In genomic region chr3:115651089-115651488, GRCh38 we compare ENCODE assay signal across 12 cellular contexts. TPM values are rescaled to one million over a fixed set of nuclear protein-coding genes. Genes with fewer than 3 reads are reported as not detected.
DNase-seq lines count a peak whose midpoint lies in the region; ATAC-seq, FAIRE-seq and TF ChIP-seq lines count a peak whose summit lies in the region.
"Had no signal": no experiment of that assay in that cellular context is flagged by ENCODE, and none has a peak within 500 bp of the region (broad histone marks: within the 10 kb centered on the region; RNA-seq: fewer than 3 reads in every experiment).

No MANE protein-coding gene starts in this region.

- H3K9me3 ChIP-seq in body of pancreas, result no peaks in the 10 kb centered on the region
- H3K9me3 ChIP-seq: neutrophil had no signal

- DNase-seq in NOMO-1 treated with dmso at 0.1 percent for 144 hours (lab: John Stamatoyannopoulos, UW; ENCODE audit: unreplicated experiment), result peak; percentile 86
- no peak for DNase-seq in activated CD8-positive, alpha-beta memory T cell treated with anti-CD3 and anti-CD28 coated beads for 24 hours
- DNase-seq in NCI-H82 treated with DMSO at 0.1 percent for 48 hours (lab: John Stamatoyannopoulos, UW; ENCODE audit: unreplicated experiment), result no peak
- no peak for DNase-seq in HTR-8/SVneo (ENCODE audit: insufficient read length, low spot score)
- no peak for DNase-seq in body of pancreas
- DNase-seq: activated T-cell treated with anti-CD3 and anti-CD28 coated beads, Interleukin-2, amount 50 U/mL, for 4 hours; DND-41 had no signal

- FAIRE-seq in HTR-8/SVneo (lab: Jason Lieb, UNC), result no peak

- no peak for TF ChIP-seq CTCF in body of pancreas (IDR thresholded peaks at IDR 0.05)

- no peaks in the 10 kb centered on the region for H3K4me1 ChIP-seq in body of pancreas

- 78 to 84% methylated on average over 1 of the region's 1 CpG for WGBS in body of pancreas, 2 donors

- no peaks in the 10 kb centered on the region for H3K27me3 ChIP-seq in body of pancreas

- intact Hi-C loops in body of pancreas (cut with DNase I), result no loop called here

- H3K36me3 ChIP-seq in body of pancreas (replicated peaks in 1 of 2; ENCODE audit: insufficient read depth in 1 of 2, low read depth in 2 of 2), result no peaks in the 10 kb centered on the region
- H3K36me3 ChIP-seq: neutrophil had no signal

- no peak for TF ChIP-seq POLR2A in body of pancreas (IDR thresholded peaks at IDR 0.05)

- ATAC-seq in GM18511 (IDR thresholded peaks at IDR 0.05; ENCODE audit: unreplicated experiment) (peak; percentile 64), GM21528 (IDR thresholded peaks at IDR 0.05; ENCODE audit: low FRiP score, unreplicated experiment) (peak; percentile 44), HG03135 (IDR thresholded peaks at IDR 0.05; ENCODE audit: unreplicated experiment) (peak; percentile 64), body of pancreas (no peak)
- ATAC-seq: activated T-cell treated with anti-CD3 and anti-CD28 coated beads, Interleukin-2, amount 50 U/mL, for 4 hours; left lobe of liver had no signal

- H3K27ac ChIP-seq in body of pancreas, result no peak overlapping the region
- H3K27ac ChIP-seq: neutrophil had no signal

- no peak overlapping the region for H3K4me3 ChIP-seq in body of pancreas

RNA-seq across cellular contexts. Expression of gene GAP43, which starts 27.8 kb away (rescaled TPM):
- under 1 TPM in 1 of 2 donors, not detected in 1; 0.26 TPM for total RNA-seq in body of pancreas
- total RNA-seq: activated T-cell treated with anti-CD3 and anti-CD28 coated beads, Interleukin-2, amount 50 U/mL, for 4 hours; left lobe of liver had no signal
